In the genomic region with DNA sequence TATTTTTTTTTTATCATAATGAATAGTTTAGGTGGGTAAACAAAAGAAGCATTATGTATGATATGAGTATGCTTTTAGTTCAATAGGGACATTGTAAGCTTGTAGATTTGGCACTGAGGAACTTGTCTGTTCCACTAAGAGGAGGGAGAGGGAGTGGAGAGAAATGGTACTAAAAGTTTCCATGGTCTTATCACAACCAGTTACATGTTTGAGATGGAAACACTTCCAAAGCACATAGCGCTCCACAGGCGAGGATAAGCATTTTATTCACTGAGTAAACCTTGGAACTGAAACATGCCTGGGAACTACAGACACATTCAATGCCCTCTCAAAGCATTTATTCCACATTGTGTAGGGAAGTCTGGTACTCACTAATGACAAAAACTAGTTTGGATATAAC, we compare ENCODE assay signal across 22 cellular contexts. TPM values are rescaled to one million over a fixed set of nuclear protein-coding genes. Genes with fewer than 3 reads are reported as not detected.
"Had no signal": no experiment of that assay in that cellular context is flagged by ENCODE, and none has a peak within 500 bp of the region (broad histone marks: within the 10 kb centered on the region; RNA-seq: fewer than 3 reads in every experiment).

No MANE protein-coding gene starts in this region.

- H3K9me3 ChIP-seq: mucosa of descending colon, SK-N-SH had no signal

- DNase-seq: activated CD4-positive, alpha-beta T cell treated with anti-CD3 and anti-CD28 coated beads, Interleukin-2, amount 50 U/mL, for 1 hour; activated CD4-positive, CD25-positive, alpha-beta regulatory T cell; activated CD8-positive, alpha-beta memory T cell treated with anti-CD3 and anti-CD28 coated beads, Interleukin-2, amount 50 U/mL, for 48 hours; activated effector memory CD4-positive, alpha-beta T cell treated with anti-CD3 and anti-CD28 coated beads, Interleukin-2, amount 50 U/mL, for 16 hours; activated naive CD4-positive, alpha-beta T cell treated with anti-CD3 and anti-CD28 coated beads, Interleukin-2, amount 50 U/mL, for 16 hours; activated T-cell treated with anti-CD3 and anti-CD28 coated beads, Interleukin-2, amount 50 U/mL, for 48 hours; effector memory CD8-positive, alpha-beta T cell; head of caudate nucleus; mesenchymal stem cell; mucosa of descending colon; naive B cell; SK-N-SH; stimulated activated CD4-positive, alpha-beta T cell treated with anti-CD3 and anti-CD28 coated beads, Interleukin-12 subunit alpha, Interleukin-12 subunit beta, amount 100 ng/mL, for 4 hours; stimulated activated CD4-positive, alpha-beta T cell treated with anti-CD3 and anti-CD28 coated beads, Interleukin-1b, Interleukin-23, amount 100 ng/mL, for 48 hours; stimulated activated CD8-positive, alpha-beta memory T cell treated with anti-CD3 and anti-CD28 coated beads, Interleukin-4, amount 100 ng/mL, for 48 hours; stimulated activated naive CD4-positive, alpha-beta T cell; substantia nigra; T-cell; trophoblast cell had no signal

- H3K4me2 ChIP-seq: SK-N-SH had no signal

- H3K4me3 ChIP-seq: mucosa of descending colon had no signal

- H3K27ac ChIP-seq: epithelial cell of prostate, parathyroid adenoma had no signal

- H3K4me1 ChIP-seq: parathyroid adenoma had no signal

- H3K9ac ChIP-seq: parathyroid adenoma, SK-N-SH had no signal

- ATAC-seq: effector memory CD8-positive, alpha-beta T cell; mucosa of descending colon; T-cell had no signal

- H2AFZ ChIP-seq: parathyroid adenoma had no signal

RNA-seq across cellular contexts. Expression of a gene that starts 15.5 kb away (rescaled TPM):
- total RNA-seq: kidney epithelial cell, T-cell had no signal
